8 cellular contexts compared by ENCODE assay signal in genomic region chr2:33476100-33476792, GRCh38. TPM values are rescaled to one million over a fixed set of nuclear protein-coding genes. Genes with fewer than 3 reads are reported as not detected.
A peak's percentile ranks its signal among the peaks of the same experiment; 100 is the strongest.
DNase-seq lines count a peak whose midpoint lies in the region; ATAC-seq, FAIRE-seq and TF ChIP-seq lines count a peak whose summit lies in the region.

RASGRP3 (plus strand) TSS chr2:33476649; CDS start chr2:33515137, 38,488 bp downstream.

- TF ChIP-seq POLR2A in H54 (IDR thresholded peaks at IDR 0.05; ENCODE audit: low read depth, low read length): peak; percentile 33; the same call in 1 of the 2 replicates

- peak within 1 kb of the TSS; percentile 92 for H3K27ac Mint-ChIP-seq in progenitor cell of endocrine pancreas

- intact Hi-C loops in left ventricle myocardium inferior (cut with micrococcal nuclease): loop anchor here (5.0 kb wide), 1 partner anchor 106 kb away; no protein-coding TSS in a partner anchor
- intact Hi-C loops in upper lobe of right lung (cut with DNase I): no loop called here

- H3K9me3 Mint-ChIP-seq in progenitor cell of endocrine pancreas (ENCODE audit: low read depth): no peaks in the 10 kb centered on the region

- H3K36me3 Mint-ChIP-seq in progenitor cell of endocrine pancreas (ENCODE audit: insufficient read depth): no peaks in the 10 kb centered on the region

- H3K4me1 ChIP-seq in left ventricle myocardium inferior: peaks cover 74% of the 10 kb centered on the region
- peaks cover 11% of the 10 kb centered on the region for H3K4me1 ChIP-seq in upper lobe of right lung

- DNase-seq in GM03348 (ENCODE audit: low spot score): peak; percentile 90
- peak; percentile 56 for DNase-seq in H54 (ENCODE audit: insufficient read length, low spot score)
- peak; percentile 53 for DNase-seq in LoVo (ENCODE audit: low spot score)
- DNase-seq in T-helper 1 cell: peak; percentile 20 to 85 (median 35)
- peak; percentile 85 for DNase-seq in amniotic epithelial cell (ENCODE audit: low read depth)
- DNase-seq in left ventricle myocardium inferior: peak; percentile 88
- peak; percentile 28 for DNase-seq in progenitor cell of endocrine pancreas (ENCODE audit: low spot score, unreplicated experiment)
- peak; percentile 81 for DNase-seq in upper lobe of right lung

- peak within 1 kb of the TSS; percentile 70 for H3K4me3 ChIP-seq in left ventricle myocardium inferior
- peak within 1 kb of the TSS; percentile 69 for H3K4me3 ChIP-seq in upper lobe of right lung

- H3K27ac ChIP-seq in left ventricle myocardium inferior (replicated peaks): peak within 1 kb of the TSS; percentile 95
- peak within 1 kb of the TSS; percentile 91 for H3K27ac ChIP-seq in upper lobe of right lung

- H3K36me3 ChIP-seq in left ventricle myocardium inferior: no peaks in the 10 kb centered on the region
- no peaks in the 10 kb centered on the region for H3K36me3 ChIP-seq in upper lobe of right lung

- ATAC-seq in upper lobe of right lung: peak; percentile 80

- peak within 1 kb of the TSS; percentile 63 for H3K4me3 Mint-ChIP-seq in progenitor cell of endocrine pancreas (ENCODE audit: low read depth)

- peaks cover 18% of the 10 kb centered on the region for H3K4me1 Mint-ChIP-seq in progenitor cell of endocrine pancreas (ENCODE audit: low read depth)

- no peaks in the 10 kb centered on the region for H3K9me3 ChIP-seq in left ventricle myocardium inferior (replicated peaks)
- H3K9me3 ChIP-seq in upper lobe of right lung: no peaks in the 10 kb centered on the region

- peak; percentile 66 for FAIRE-seq in H54 (lab: Jason Lieb, UNC)

- TF ChIP-seq CTCF in left ventricle myocardium inferior (IDR thresholded peaks at IDR 0.05; ENCODE audit: borderline replicate concordance) (no peak), progenitor cell of endocrine pancreas (IDR thresholded peaks at IDR 0.05; ENCODE audit: unreplicated experiment) (no peak), upper lobe of right lung (IDR thresholded peaks at IDR 0.05) (no peak)

- H3K27me3 ChIP-seq in left ventricle myocardium inferior (ENCODE audit: low read depth) (no peaks in the 10 kb centered on the region), upper lobe of right lung (no peaks in the 10 kb centered on the region)

- peaks cover 86% of the 10 kb centered on the region for H3K27me3 Mint-ChIP-seq in progenitor cell of endocrine pancreas

RNA-seq across cellular contexts. Expression of gene RASGRP3, which starts in this region (rescaled TPM):
- total RNA-seq in left ventricle myocardium inferior (69.2 TPM), progenitor cell of endocrine pancreas (0.49 TPM in 1 of 2 replicates, not detected in the other), upper lobe of right lung (13.6 TPM)

Comparison
In these comparisons a context has a peak if more than half of its experiments do, and no peak if none do; other contexts are left out.
1. Peak in every context shown above with its lines: DNase-seq, ATAC-seq, H3K4me3 ChIP-seq and H3K27ac ChIP-seq.
2. Peak in DNase-seq in progenitor cell of endocrine pancreas; RNA of the gene not detected or under 1 TPM.
3. DNase-seq: peak in every context shown above with its lines; median percentile 90 in GM03348; 88 in left ventricle myocardium inferior; 85 in amniotic epithelial cell; 81 in upper lobe of right lung; 56 in H54; 53 in LoVo; 35 in T-helper 1 cell; 28 in progenitor cell of endocrine pancreas.